23 cellular contexts compared by ENCODE assay signal in the genomic region with DNA sequence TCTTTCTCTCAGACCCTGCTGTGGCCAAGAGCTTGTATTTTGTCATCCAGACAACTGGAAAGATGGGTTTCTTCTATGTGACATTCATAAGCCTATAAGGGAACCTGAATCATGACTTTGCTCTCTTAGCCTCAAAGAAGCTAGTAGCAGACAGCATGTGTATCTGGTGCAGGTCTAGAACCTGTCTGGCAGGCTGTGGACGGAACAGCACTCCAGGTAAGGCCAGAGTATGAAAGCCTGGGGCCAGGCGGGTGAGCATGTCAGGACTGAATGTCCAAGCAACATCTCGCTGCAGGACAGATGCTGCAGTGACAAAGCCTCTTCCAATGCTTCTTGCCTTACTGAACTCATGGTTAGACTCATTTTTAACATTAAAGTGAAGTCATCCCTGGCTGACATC. TPM values are rescaled to one million over a fixed set of nuclear protein-coding genes. Genes with fewer than 3 reads are reported as not detected.
DNase-seq lines count a peak whose midpoint lies in the region; ATAC-seq, FAIRE-seq and TF ChIP-seq lines count a peak whose summit lies in the region.
"Had no signal": no experiment of that assay in that cellular context is flagged by ENCODE, and none has a peak within 500 bp of the region (broad histone marks: within the 10 kb centered on the region; RNA-seq: fewer than 3 reads in every experiment).

No MANE protein-coding gene starts in this region.

- H3K4me3 Mint-ChIP-seq in activated CD4-positive, alpha-beta T cell treated with anti-CD3 and anti-CD28 coated beads, Interleukin-2, amount 10 ng/mL, durations not matched to agents 24 days and 14 days, result no peak overlapping the region
- H3K4me3 Mint-ChIP-seq in stimulated activated effector memory CD8-positive, alpha-beta T cell treated with anti-CD3 and anti-CD28 coated beads, Interleukin-12 subunit alpha, Interleukin-12 subunit beta, amount 100 ng/mL, for 72 hours, result no peak overlapping the region
- H3K4me3 Mint-ChIP-seq: CD4-positive, CD25-positive, alpha-beta regulatory T cell; CD8-positive, alpha-beta memory T cell; GM23338; IgD-negative memory B cell had no signal

- POLR2A ChIA-PET in RWPE1 (lab: Yijun Ruan, JAX; ENCODE audit: low non-redundant PET), result no interaction called here

- ATAC-seq in pancreas (peak in 3 of 4 donors; percentile 24 to 48 (median 27)), GM18868 (IDR thresholded peaks at IDR 0.05; ENCODE audit: unreplicated experiment) (no peak)
- ATAC-seq in stimulated activated effector memory CD8-positive, alpha-beta T cell treated with anti-CD3 and anti-CD28 coated beads, Interleukin-12 subunit alpha, Interleukin-12 subunit beta, amount 100 ng/mL, for 72 hours, result no peak
- ATAC-seq: GM23338, HCT116, HepG2 had no signal

- intact Hi-C loops in activated CD4-positive, alpha-beta T cell treated with anti-CD3 and anti-CD28 coated beads, Interleukin-2, amount 10 ng/mL, durations not matched to agents 24 days and 14 days (cut with micrococcal nuclease), result no loop called here
- intact Hi-C loops in esophagus squamous epithelium (cut with DNase I) (no loop called here), pancreas (cut with DNase I) (no loop called here)

- FAIRE-seq in pancreas (lab: Jason Lieb, UNC), result no peak
- FAIRE-seq: D721Med, GM12892, GM18507, HepG2 had no signal

- H3K9me3 Mint-ChIP-seq in activated CD4-positive, alpha-beta T cell treated with anti-CD3 and anti-CD28 coated beads, Interleukin-2, amount 10 ng/mL, durations not matched to agents 24 days and 14 days, result no peaks in the 10 kb centered on the region
- no peaks in the 10 kb centered on the region for H3K9me3 Mint-ChIP-seq in stimulated activated effector memory CD8-positive, alpha-beta T cell treated with anti-CD3 and anti-CD28 coated beads, Interleukin-12 subunit alpha, Interleukin-12 subunit beta, amount 100 ng/mL, for 72 hours
- H3K9me3 Mint-ChIP-seq: CD8-positive, alpha-beta memory T cell; GM23338 had no signal

- peak; percentile 31 for DNase-seq in activated CD4-positive, alpha-beta T cell treated with anti-CD3 and anti-CD28 coated beads, Interleukin-2, amount 10 ng/mL, durations not matched to agents 24 days and 14 days
- no peak for DNase-seq in activated CD4-positive, alpha-beta T cell treated with anti-CD3 and anti-CD28 coated beads for 4 hours
- DNase-seq in esophagus squamous epithelium (lab: John Stamatoyannopoulos, UW) (no peak), pancreas (no peak), RWPE1 (ENCODE audit: low spot score) (no peak)
- no peak for DNase-seq in stimulated activated effector memory CD8-positive, alpha-beta T cell treated with anti-CD3 and anti-CD28 coated beads, Interleukin-12 subunit alpha, Interleukin-12 subunit beta, amount 100 ng/mL, for 72 hours (ENCODE audit: low spot score in 2 of 2)
- DNase-seq: ACHN; BE2C; C1 segment of cervical spinal cord; Caco-2; CD4-positive, CD25-positive, alpha-beta regulatory T cell; CD8-positive, alpha-beta memory T cell; GDM1; H7 had no signal

- peak overlapping the region in 3 of 4 donors; percentile 32 to 74 (median 56) for H3K27ac ChIP-seq in esophagus squamous epithelium
- H3K27ac ChIP-seq in pancreas, result no peak overlapping the region
- no peak overlapping the region for H3K27ac ChIP-seq in RWPE1

- H3K4me3 ChIP-seq in esophagus squamous epithelium, result no peak overlapping the region
- no peak overlapping the region for H3K4me3 ChIP-seq in pancreas
- H3K4me3 ChIP-seq: GM23338 had no signal

- H3K27me3 Mint-ChIP-seq in activated CD4-positive, alpha-beta T cell treated with anti-CD3 and anti-CD28 coated beads, Interleukin-2, amount 10 ng/mL, durations not matched to agents 24 days and 14 days, result peaks cover 19% of the 10 kb centered on the region

- no peaks in the 10 kb centered on the region for H3K9me3 ChIP-seq in esophagus squamous epithelium
- no peaks in the 10 kb centered on the region for H3K9me3 ChIP-seq in pancreas
- H3K9me3 ChIP-seq: BE2C, Caco-2 had no signal

- peaks cover 3% of the 10 kb centered on the region for H3K4me1 Mint-ChIP-seq in activated CD4-positive, alpha-beta T cell treated with anti-CD3 and anti-CD28 coated beads, Interleukin-2, amount 10 ng/mL, durations not matched to agents 24 days and 14 days
- no peaks in the 10 kb centered on the region for H3K4me1 Mint-ChIP-seq in stimulated activated effector memory CD8-positive, alpha-beta T cell treated with anti-CD3 and anti-CD28 coated beads, Interleukin-12 subunit alpha, Interleukin-12 subunit beta, amount 100 ng/mL, for 72 hours
- H3K4me1 Mint-ChIP-seq: CD8-positive, alpha-beta memory T cell had no signal

- H3K27me3 ChIP-seq in esophagus squamous epithelium (no peaks in the 10 kb centered on the region), pancreas (no peaks in the 10 kb centered on the region)
- H3K27me3 ChIP-seq: BE2C had no signal

- H3K36me3 ChIP-seq in esophagus squamous epithelium, result no peaks in the 10 kb centered on the region
- no peaks in the 10 kb centered on the region for H3K36me3 ChIP-seq in pancreas
- H3K36me3 ChIP-seq: BE2C had no signal

- CTCF ChIA-PET in RWPE1 (lab: Yijun Ruan, JAX), result interaction anchor here (0.5 kb wide), 1 partner anchor 81 kb away, joined by 4 read pairs; no protein-coding TSS in a partner anchor

- TF ChIP-seq CTCF in esophagus squamous epithelium (IDR thresholded peaks at IDR 0.05) (no peak), pancreas (IDR thresholded peaks at IDR 0.05) (no peak), RWPE1 (conservative IDR thresholded peaks at IDR 0.05; ENCODE audit: low read depth) (no peak)

- WGBS in esophagus squamous epithelium, 2 donors, result 38 to 50% methylated on average over 3 of the region's 3 CpGs
- WGBS in pancreas, 2 donors, result 78 to 84% methylated on average over 3 of the region's 3 CpGs

- no peak for TF ChIP-seq POLR2A in esophagus squamous epithelium (IDR thresholded peaks at IDR 0.05)

- H3K27ac Mint-ChIP-seq in activated CD4-positive, alpha-beta T cell treated with anti-CD3 and anti-CD28 coated beads, Interleukin-2, amount 10 ng/mL, durations not matched to agents 24 days and 14 days, result no peak overlapping the region
- H3K27ac Mint-ChIP-seq in stimulated activated effector memory CD8-positive, alpha-beta T cell treated with anti-CD3 and anti-CD28 coated beads, Interleukin-12 subunit alpha, Interleukin-12 subunit beta, amount 100 ng/mL, for 72 hours, result no peak overlapping the region
- H3K27ac Mint-ChIP-seq: CD4-positive, CD25-positive, alpha-beta regulatory T cell; CD8-positive, alpha-beta memory T cell; GM23338 had no signal

- H3K36me3 Mint-ChIP-seq in activated CD4-positive, alpha-beta T cell treated with anti-CD3 and anti-CD28 coated beads, Interleukin-2, amount 10 ng/mL, durations not matched to agents 24 days and 14 days (ENCODE audit: low read depth), result no peaks in the 10 kb centered on the region
- no peaks in the 10 kb centered on the region for H3K36me3 Mint-ChIP-seq in stimulated activated effector memory CD8-positive, alpha-beta T cell treated with anti-CD3 and anti-CD28 coated beads, Interleukin-12 subunit alpha, Interleukin-12 subunit beta, amount 100 ng/mL, for 72 hours
- H3K36me3 Mint-ChIP-seq: CD4-positive, CD25-positive, alpha-beta regulatory T cell; CD8-positive, alpha-beta memory T cell; IgD-negative memory B cell had no signal

- H3K4me1 ChIP-seq in esophagus squamous epithelium, result peaks cover 9 to 50% (median 17%) of the 10 kb centered on the region in 3 donors
- no peaks in the 10 kb centered on the region for H3K4me1 ChIP-seq in pancreas
- H3K4me1 ChIP-seq: BE2C had no signal

RNA-seq across cellular contexts. Expression of gene AKNAD1, which starts 32.8 kb away (rescaled TPM):
- total RNA-seq in activated CD4-positive, alpha-beta T cell treated with anti-CD3 and anti-CD28 coated beads, Interleukin-2, amount 10 ng/mL, durations not matched to agents 24 days and 14 days, result not detected in 2 replicates
- total RNA-seq in esophagus squamous epithelium (1 to 10 TPM in 2 of 4 donors, under 1 TPM in 1, not detected in 1; 0.09 to 4.8 (median 2.6) TPM), pancreas (not detected)
- polyA plus RNA-seq in pancreas, result under 1 TPM in 1 of 2 donors, not detected in 1; 0.23 TPM
- total RNA-seq: A172; Caco-2; CD4-positive, CD25-positive, alpha-beta regulatory T cell; CD8-positive, alpha-beta memory T cell; GM23338; H7; HepG2 had no signal
- polyA plus RNA-seq: CD4-positive, CD25-positive, alpha-beta regulatory T cell; CD8-positive, alpha-beta memory T cell; GM23338; HepG2; IgD-negative memory B cell had no signal

RNA-seq across cellular contexts. Expression of gene GPSM2, which starts 52.7 kb away (rescaled TPM):
- total RNA-seq in activated CD4-positive, alpha-beta T cell treated with anti-CD3 and anti-CD28 coated beads, Interleukin-2, amount 10 ng/mL, durations not matched to agents 24 days and 14 days, result 9.7 TPM in 2 replicates
- total RNA-seq in esophagus squamous epithelium, result 10 to 100 TPM; 57.3 to 89.6 (median 82.1) TPM
- 1 to 10 TPM in 3 of 6 donors, under 1 TPM in 3; 0.19 to 1.6 (median 0.74) TPM for total RNA-seq in pancreas
- under 1 TPM; 0.42 to 0.92 TPM for polyA plus RNA-seq in pancreas

Comparison
In these comparisons a context has a peak if more than half of its experiments do, and no peak if none do; other contexts are left out.
1. H3K27ac ChIP-seq: peak in esophagus squamous epithelium (3 of 4); none in pancreas (0 of 4) and RWPE1 (single experiment).
2. ATAC-seq: peak in pancreas (3 of 4); none in GM18868 (single experiment) and stimulated activated effector memory CD8-positive, alpha-beta T cell treated with anti-CD3 and anti-CD28 coated beads, Interleukin-12 subunit alpha, Interleukin-12 subunit beta, amount 100 ng/mL, for 72 hours (single experiment).